ENCODE assay signal across 8 cellular contexts in genomic region chr10:114694735-114695134, GRCh38. TPM values are rescaled to one million over a fixed set of nuclear protein-coding genes. Genes with fewer than 3 reads are reported as not detected.
DNase-seq lines count a peak whose midpoint lies in the region; ATAC-seq, FAIRE-seq and TF ChIP-seq lines count a peak whose summit lies in the region.

No MANE protein-coding gene starts in this region.

- no peaks in the 10 kb centered on the region for H3K36me3 Mint-ChIP-seq in activated CD8-positive, alpha-beta memory T cell treated with anti-CD3 and anti-CD28 coated beads, Interleukin-2, amount 10 ng/mL, durations not matched to agents 7 days and 5 days

- FAIRE-seq in islet of Langerhans (lab: Jason Lieb, UNC) = peak; percentile 90

- H3K27me3 Mint-ChIP-seq in activated CD8-positive, alpha-beta memory T cell treated with anti-CD3 and anti-CD28 coated beads, Interleukin-2, amount 10 ng/mL, durations not matched to agents 7 days and 5 days = peaks cover 26% of the 10 kb centered on the region

- H3K27ac Mint-ChIP-seq in activated CD8-positive, alpha-beta memory T cell treated with anti-CD3 and anti-CD28 coated beads, Interleukin-2, amount 10 ng/mL, durations not matched to agents 7 days and 5 days = no peak overlapping the region

- no peak overlapping the region for H3K4me3 Mint-ChIP-seq in activated CD8-positive, alpha-beta memory T cell treated with anti-CD3 and anti-CD28 coated beads, Interleukin-2, amount 10 ng/mL, durations not matched to agents 7 days and 5 days

- peak; percentile 62 for TF ChIP-seq CTCF in GM12864 (IDR thresholded peaks at IDR 0.05; ENCODE audit: low read depth, low read length, missing control alignments)

- H3K4me3 ChIP-seq in GM12864 (ENCODE audit: low read depth, low read length) = no peak overlapping the region

- CTCF ChIA-PET in activated CD8-positive, alpha-beta memory T cell treated with anti-CD3 and anti-CD28 coated beads, Interleukin-2, amount 10 ng/mL, durations not matched to agents 7 days and 5 days (lab: Charles Lee) = interaction anchor here (0.6 to 1.9 kb wide), 16 partner anchors 8 to 435 kb away, joined by 3 to 14 read pairs (median 3); no protein-coding TSS in a partner anchor

- H3K9me3 Mint-ChIP-seq in activated CD8-positive, alpha-beta memory T cell treated with anti-CD3 and anti-CD28 coated beads, Interleukin-2, amount 10 ng/mL, durations not matched to agents 7 days and 5 days (ENCODE audit: low read depth) = no peaks in the 10 kb centered on the region

- H3K27ac ChIP-seq in caudate nucleus (ENCODE audit: low read depth, low read length) = no peak overlapping the region

- H3K4me1 Mint-ChIP-seq in activated CD8-positive, alpha-beta memory T cell treated with anti-CD3 and anti-CD28 coated beads, Interleukin-2, amount 10 ng/mL, durations not matched to agents 7 days and 5 days = peaks cover 12% of the 10 kb centered on the region

- DNase-seq in GM12864 (ENCODE audit: low read depth) = no peak
- DNase-seq in HuH-7.5 (ENCODE audit: low spot score) = peak; percentile 49
- peak; percentile 52 for DNase-seq in activated CD8-positive, alpha-beta memory T cell treated with anti-CD3 and anti-CD28 coated beads, Interleukin-2, amount 10 ng/mL, durations not matched to agents 7 days and 5 days
- DNase-seq in caudate nucleus (lab: John Stamatoyannopoulos, UW) = no peak
- DNase-seq in NCI-H1436 (lab: John Stamatoyannopoulos, UW) = no peak

- ATAC-seq in activated CD8-positive, alpha-beta memory T cell treated with anti-CD3 and anti-CD28 coated beads, Interleukin-2, amount 10 ng/mL, durations not matched to agents 7 days and 5 days = no peak
- ATAC-seq in GM21619 (IDR thresholded peaks at IDR 0.05; ENCODE audit: unreplicated experiment) = no peak
- ATAC-seq in GM19328 (IDR thresholded peaks at IDR 0.05; ENCODE audit: unreplicated experiment) = no peak

RNA-seq across cellular contexts. Expression of gene ABLIM1, which starts 36.7 kb away (rescaled TPM):
- total RNA-seq in activated CD8-positive, alpha-beta memory T cell treated with anti-CD3 and anti-CD28 coated beads, Interleukin-2, amount 10 ng/mL, durations not matched to agents 7 days and 5 days = 10 to 100 TPM; 14.8 to 54.9 TPM

Comparison
In these comparisons a context has a peak if more than half of its experiments do, and no peak if none do; other contexts are left out.
1. DNase-seq: peak in HuH-7.5 (single experiment) and activated CD8-positive, alpha-beta memory T cell treated with anti-CD3 and anti-CD28 coated beads, Interleukin-2, amount 10 ng/mL, durations not matched to agents 7 days and 5 days (single experiment); none in GM12864 (single experiment), caudate nucleus (0 of 61) and NCI-H1436 (single experiment).